Comparison of ENCODE assay signal across 22 cellular contexts in the genomic region with DNA sequence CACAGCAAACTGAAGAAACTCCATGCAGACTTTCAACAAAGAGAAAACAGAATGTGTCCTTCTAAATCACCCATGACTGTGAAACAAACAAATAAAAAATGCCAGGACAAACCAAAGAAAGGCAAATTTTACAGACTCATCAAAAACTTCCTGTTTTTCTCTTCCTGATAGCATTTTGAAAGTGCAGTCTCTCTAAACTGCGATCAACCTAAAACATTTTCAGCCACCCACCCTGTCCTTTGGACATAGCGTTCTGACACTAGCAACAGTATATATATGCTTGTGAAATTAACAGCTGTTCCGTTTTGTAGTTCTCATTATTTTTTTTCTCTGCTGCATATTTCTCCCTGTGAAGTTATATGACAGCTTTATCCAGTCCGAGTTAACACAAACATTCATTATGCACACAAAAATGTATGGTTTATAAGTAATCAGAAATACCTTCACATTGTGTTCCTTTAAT.
DNase-seq lines count a peak whose midpoint lies in the region; ATAC-seq and TF ChIP-seq lines count a peak whose summit lies in the region.
"Had no signal": no experiment of that assay in that cellular context is flagged by ENCODE, and none has a peak within 500 bp of the region (broad histone marks: within the 10 kb centered on the region; RNA-seq: fewer than 3 reads in every experiment).

No MANE protein-coding gene starts in this region.

- CTCF ChIA-PET in naive thymus-derived CD4-positive, alpha-beta T cell (lab: Charles Lee), result no interaction called here

- no peak overlapping the region for H2AK5ac ChIP-seq in trophoblast cell (ENCODE audit: low read length)

- H2BK120ac ChIP-seq in trophoblast cell (ENCODE audit: insufficient read depth, low read length, poor library complexity), result no peak overlapping the region

- peaks cover 17 to 22% (median 19%) of the 10 kb centered on the region in 10 experiments for H3K4me1 ChIP-seq in BLaER1 treated with 17β-estradiol and CSF1 and Interleukin-3, amounts not matched to agents 10 nM and 100 nM
- H3K4me1 ChIP-seq in RWPE2 (ENCODE audit: insufficient read depth, poor library complexity, severe bottlenecking) (peaks cover 12% of the 10 kb centered on the region), fibroblast of lung (ENCODE audit: control insufficient read depth, extremely low read depth, insufficient read depth, low read length) (peaks cover 6% of the 10 kb centered on the region), trophoblast cell (ENCODE audit: control insufficient read depth in 1 of 2, insufficient read depth in 2 of 2, low read length in 2 of 2) (no peaks in the 10 kb centered on the region)
- no peaks in the 10 kb centered on the region for H3K4me1 ChIP-seq in naive thymus-derived CD4-positive, alpha-beta T cell (ENCODE audit: control insufficient read depth in 2 of 2, insufficient read depth in 2 of 2, low read length in 2 of 2)

- no peak overlapping the region for H4K8ac ChIP-seq in trophoblast cell (ENCODE audit: low read depth, low read length)

- no peak overlapping the region for H4K91ac ChIP-seq in trophoblast cell (ENCODE audit: low read depth, low read length)

- no peak overlapping the region for H3K18ac ChIP-seq in trophoblast cell (ENCODE audit: low read length)

- no peak overlapping the region for H3K14ac ChIP-seq in trophoblast cell (ENCODE audit: low read length)

- no peak overlapping the region for H3K27ac Mint-ChIP-seq in naive thymus-derived CD4-positive, alpha-beta T cell
- H3K27ac Mint-ChIP-seq: activated naive CD4-positive, alpha-beta T cell treated with anti-CD3 and anti-CD28 coated beads, Interleukin-2, amount 50 U/mL, for 24 hours; natural killer cell had no signal

- no peaks in the 10 kb centered on the region; a peak in 1 of 22 replicates for H4K20me1 ChIP-seq in BLaER1 treated with 17β-estradiol and CSF1 and Interleukin-3, amounts not matched to agents 10 nM and 100 nM
- H4K20me1 ChIP-seq in fibroblast of lung (ENCODE audit: control insufficient read depth, extremely low read depth, insufficient read depth, low read length), result no peaks in the 10 kb centered on the region

- H3K4me3 ChIP-seq in BLaER1 treated with 17β-estradiol and CSF1 and Interleukin-3, amounts not matched to agents 10 nM and 100 nM, result no peak overlapping the region
- H3K4me3 ChIP-seq in RWPE2 (ENCODE audit: severe bottlenecking) (no peak overlapping the region), fibroblast of lung (replicated peaks in 1 of 4; ENCODE audit: control extremely low read depth in 1 of 4, insufficient read depth in 1 of 4, low read depth in 3 of 4, low read length in 4 of 4) (peak overlapping the region in 2 of 4 experiments; percentile 18 to 23), trophoblast cell (ENCODE audit: low read depth, low read length) (no peak overlapping the region)
- no peak overlapping the region for H3K4me3 ChIP-seq in naive thymus-derived CD4-positive, alpha-beta T cell (ENCODE audit: low read length)

- H3K9me3 Mint-ChIP-seq in naive thymus-derived CD4-positive, alpha-beta T cell, result no peaks in the 10 kb centered on the region
- H3K9me3 Mint-ChIP-seq: activated naive CD4-positive, alpha-beta T cell treated with anti-CD3 and anti-CD28 coated beads, Interleukin-2, amount 50 U/mL, for 24 hours; natural killer cell had no signal

- H2BK5ac ChIP-seq in trophoblast cell (ENCODE audit: low read depth, low read length, poor library complexity), result no peak overlapping the region

- no peak overlapping the region for H3K23ac ChIP-seq in trophoblast cell (ENCODE audit: low read length)

- peak overlapping the region in 4 of 11 experiments; percentile 16 to 36 (median 24); a peak in 5 of 22 replicates for H3K27ac ChIP-seq in BLaER1 treated with 17β-estradiol and CSF1 and Interleukin-3, amounts not matched to agents 10 nM and 100 nM
- peak overlapping the region; percentile 48 for H3K27ac ChIP-seq in RWPE2 (ENCODE audit: poor library complexity, severe bottlenecking)
- peak overlapping the region; percentile 64 for H3K27ac ChIP-seq in fibroblast of lung (ENCODE audit: insufficient read depth, low read length)
- H3K27ac ChIP-seq in trophoblast cell (ENCODE audit: low read depth, low read length), result peak overlapping the region; percentile 37
- H3K27ac ChIP-seq in naive thymus-derived CD4-positive, alpha-beta T cell (ENCODE audit: low read depth, low read length), result no peak overlapping the region
- H3K27ac ChIP-seq: HL-60 had no signal

- H3K9me3 ChIP-seq in BLaER1 treated with 17β-estradiol and CSF1 and Interleukin-3, amounts not matched to agents 10 nM and 100 nM (replicated peaks in 1 of 11), result no peaks in the 10 kb centered on the region
- H3K9me3 ChIP-seq in RWPE2 (ENCODE audit: severe bottlenecking), result no peaks in the 10 kb centered on the region
- H3K9me3 ChIP-seq in fibroblast of lung (ENCODE audit: control insufficient read depth, insufficient read depth, low read depth, low read length), result no peaks in the 10 kb centered on the region
- no peaks in the 10 kb centered on the region for H3K9me3 ChIP-seq in trophoblast cell (ENCODE audit: insufficient read depth, low read depth, low read length)
- H3K9me3 ChIP-seq in naive thymus-derived CD4-positive, alpha-beta T cell (ENCODE audit: control insufficient read depth in 2 of 3, low read length in 3 of 3), result no peaks in the 10 kb centered on the region

- no peak overlapping the region for H2BK12ac ChIP-seq in trophoblast cell (ENCODE audit: low read length)

- DNase-seq in RWPE2 (ENCODE audit: low spot score) (no peak), fibroblast of lung (ENCODE audit: low read depth in 2 of 2) (no peak), trophoblast cell (no peak), NCI-H2171 (lab: John Stamatoyannopoulos, UW) (no peak)
- no peak for DNase-seq in naive thymus-derived CD4-positive, alpha-beta T cell
- DNase-seq in stimulated activated CD4-positive, alpha-beta T cell treated with anti-CD3 and anti-CD28 coated beads, Interleukin-4, amount 100 ng/mL, for 1 hour, result no peak
- DNase-seq: activated CD4-positive, alpha-beta T cell treated with anti-CD3 and anti-CD28 coated beads for 48 hours; activated T-cell treated with anti-CD3 and anti-CD28 coated beads, Interleukin-2, amount 50 U/mL, for 1 hour; COR-L47; GOT3; Karpas-422; natural killer cell; NCI-H1417 treated with DMSO at 0.1 percent for 48 hours; retina; SIG-M5; stimulated activated CD4-positive, alpha-beta T cell treated with anti-CD3 and anti-CD28 coated beads, Interleukin-2, amount 100 ng/mL, for 24 hours; substantia nigra; T1000 had no signal

- H3K27me3 Mint-ChIP-seq in naive thymus-derived CD4-positive, alpha-beta T cell, result no peaks in the 10 kb centered on the region

- no peak for ATAC-seq in RWPE2 (ENCODE audit: low read depth)
- ATAC-seq in naive thymus-derived CD4-positive, alpha-beta T cell, result no peak
- ATAC-seq in GM19395 (IDR thresholded peaks at IDR 0.05; ENCODE audit: unreplicated experiment), result no peak
- ATAC-seq: natural killer cell had no signal

- no peaks in the 10 kb centered on the region for H3K27me3 ChIP-seq in BLaER1 treated with 17β-estradiol and CSF1 and Interleukin-3, amounts not matched to agents 10 nM and 100 nM
- H3K27me3 ChIP-seq in RWPE2 (ENCODE audit: insufficient read depth, poor library complexity, severe bottlenecking) (no peaks in the 10 kb centered on the region), fibroblast of lung (ENCODE audit: control insufficient read depth, insufficient read depth, low read length) (no peaks in the 10 kb centered on the region), trophoblast cell (ENCODE audit: insufficient read depth, low read length) (no peaks in the 10 kb centered on the region)
- no peaks in the 10 kb centered on the region for H3K27me3 ChIP-seq in naive thymus-derived CD4-positive, alpha-beta T cell (ENCODE audit: control insufficient read depth in 2 of 2, insufficient read depth in 2 of 2, low read length in 2 of 2)

- no peaks in the 10 kb centered on the region for H3K79me1 ChIP-seq in trophoblast cell (ENCODE audit: low read length)

- H3K36me3 ChIP-seq in BLaER1 treated with 17β-estradiol and CSF1 and Interleukin-3, amounts not matched to agents 10 nM and 100 nM, result no peaks in the 10 kb centered on the region
- H3K36me3 ChIP-seq in RWPE2 (ENCODE audit: low read depth) (peaks cover 11% of the 10 kb centered on the region), fibroblast of lung (ENCODE audit: control insufficient read depth, insufficient read depth, low read length) (peaks cover 8% of the 10 kb centered on the region), trophoblast cell (ENCODE audit: control insufficient read depth in 1 of 2, insufficient read depth in 2 of 2, low read length in 2 of 2) (no peaks in the 10 kb centered on the region)
- no peaks in the 10 kb centered on the region for H3K36me3 ChIP-seq in naive thymus-derived CD4-positive, alpha-beta T cell (ENCODE audit: control insufficient read depth in 2 of 3, insufficient read depth in 3 of 3, low read length in 3 of 3)

- intact Hi-C loops in naive thymus-derived CD4-positive, alpha-beta T cell (cut with micrococcal nuclease), result no loop called here

- TF ChIP-seq CTCF in RWPE2 (IDR thresholded peaks at IDR 0.05; ENCODE audit: poor library complexity, severe bottlenecking) (peak; percentile 1), fibroblast of lung (conservative IDR thresholded peaks at IDR 0.05 in 1 of 2, IDR thresholded peaks at IDR 0.05 in 1 of 2; ENCODE audit: low read depth in 1 of 2, low read length in 2 of 2) (no peak)

- POLR2A ChIA-PET in naive thymus-derived CD4-positive, alpha-beta T cell (lab: Charles Lee), result no interaction called here

- peak overlapping the region; percentile 42 to 77 (median 63) for H3K4me2 ChIP-seq in BLaER1 treated with 17β-estradiol and CSF1 and Interleukin-3, amounts not matched to agents 10 nM and 100 nM
- peak overlapping the region; percentile 13 for H3K4me2 ChIP-seq in fibroblast of lung (ENCODE audit: extremely low read depth, insufficient read depth, low read length)
- no peak overlapping the region for H3K4me2 ChIP-seq in trophoblast cell (ENCODE audit: low read length)

- no peak overlapping the region for H4K12ac ChIP-seq in trophoblast cell (ENCODE audit: low read depth, low read length)

- H3K79me2 ChIP-seq in fibroblast of lung (ENCODE audit: control insufficient read depth, insufficient read depth, low read length) (no peaks in the 10 kb centered on the region), trophoblast cell (ENCODE audit: control insufficient read depth, insufficient read depth, low read length, poor library complexity) (no peaks in the 10 kb centered on the region)

- 0 out of 22 replicates have a peak overlapping the region, but pooled peaks of 1 of the 11 experiments have one; percentile 9 for H3K9ac ChIP-seq in BLaER1 treated with 17β-estradiol and CSF1 and Interleukin-3, amounts not matched to agents 10 nM and 100 nM
- no peak overlapping the region for H3K9ac ChIP-seq in fibroblast of lung (ENCODE audit: insufficient read depth, low read length)
- no peak overlapping the region for H3K9ac ChIP-seq in trophoblast cell (ENCODE audit: low read length)

- no peak overlapping the region for H3K4me3 Mint-ChIP-seq in naive thymus-derived CD4-positive, alpha-beta T cell
- H3K4me3 Mint-ChIP-seq: activated naive CD4-positive, alpha-beta T cell treated with anti-CD3 and anti-CD28 coated beads, Interleukin-2, amount 50 U/mL, for 24 hours; natural killer cell had no signal

- no peak overlapping the region for H2AFZ ChIP-seq in fibroblast of lung (ENCODE audit: low read length)
- no peak overlapping the region for H2AFZ ChIP-seq in trophoblast cell (ENCODE audit: insufficient read depth, low read length, poor library complexity)

- no peaks in the 10 kb centered on the region for H3K36me3 Mint-ChIP-seq in naive thymus-derived CD4-positive, alpha-beta T cell
- H3K36me3 Mint-ChIP-seq: activated naive CD4-positive, alpha-beta T cell treated with anti-CD3 and anti-CD28 coated beads, Interleukin-2, amount 50 U/mL, for 24 hours; natural killer cell had no signal

- no peak overlapping the region for H3K4ac ChIP-seq in trophoblast cell (ENCODE audit: low read depth, low read length)

- WGBS in trophoblast cell (ENCODE audit: extremely low coverage, insufficient coverage, insufficient read length), result no CpG with 5 or more reads among the region's 4 CpGs

- no peaks in the 10 kb centered on the region for H3K4me1 Mint-ChIP-seq in naive thymus-derived CD4-positive, alpha-beta T cell
- H3K4me1 Mint-ChIP-seq: activated naive CD4-positive, alpha-beta T cell treated with anti-CD3 and anti-CD28 coated beads, Interleukin-2, amount 50 U/mL, for 24 hours; natural killer cell had no signal
